Comparison of ENCODE assay signal across 21 cellular contexts in the genomic region with DNA sequence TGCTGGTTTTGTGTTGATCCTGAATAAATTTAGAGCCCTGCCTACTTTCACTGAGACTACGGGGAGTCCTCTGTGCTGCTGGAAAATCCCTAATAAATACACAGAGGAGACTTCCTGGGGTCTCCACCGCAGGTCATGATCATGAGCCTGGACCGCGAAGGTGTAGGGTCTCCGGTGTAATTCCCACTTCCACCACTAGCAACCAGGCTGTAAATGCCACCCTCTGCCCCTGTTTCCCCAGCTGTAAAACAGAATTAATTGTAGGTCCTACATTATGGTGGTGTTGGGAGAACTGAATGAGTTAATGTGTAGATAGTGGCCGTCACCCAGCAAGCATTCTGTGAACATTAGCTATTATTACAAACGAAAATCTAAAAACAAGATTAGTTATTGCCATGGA.
A peak's percentile ranks its signal among the peaks of the same experiment; 100 is the strongest.
DNase-seq lines count a peak whose midpoint lies in the region; ATAC-seq and TF ChIP-seq lines count a peak whose summit lies in the region.
"Had no signal": no experiment of that assay in that cellular context is flagged by ENCODE, and none has a peak within 500 bp of the region (broad histone marks: within the 10 kb centered on the region; RNA-seq: fewer than 3 reads in every experiment).

No MANE protein-coding gene starts in this region.

- no peaks in the 10 kb centered on the region for H3K23me2 ChIP-seq in H9 (ENCODE audit: insufficient read length, low read depth, low read length, poor library complexity, severe bottlenecking)

- no peak overlapping the region for H3K14ac ChIP-seq in H9 (ENCODE audit: insufficient read depth, low read length)

- H3T11ph ChIP-seq in H9 (ENCODE audit: low read length) = no peak overlapping the region

- H3K79me1 ChIP-seq in H9 (ENCODE audit: insufficient read depth, low read depth, low read length, poor library complexity, severe bottlenecking) = no peaks in the 10 kb centered on the region
- no peaks in the 10 kb centered on the region for H3K79me1 ChIP-seq in mesendoderm (ENCODE audit: low read length)

- no peaks in the 10 kb centered on the region for H3K36me3 ChIP-seq in brain microvascular endothelial cell (replicated peaks)
- H3K36me3 ChIP-seq in mesendoderm (ENCODE audit: control insufficient read depth, insufficient read depth, low read length) = no peaks in the 10 kb centered on the region
- no peaks in the 10 kb centered on the region for H3K36me3 ChIP-seq in testis (ENCODE audit: low read depth, missing control alignments)
- H3K36me3 ChIP-seq: esophagus muscularis mucosa, thyroid gland had no signal

- no peak overlapping the region for H3K56ac ChIP-seq in H9 (ENCODE audit: insufficient read length, low read depth, low read length)
- H3K56ac ChIP-seq in mesendoderm (ENCODE audit: low read length) = no peak overlapping the region

- H4K5ac ChIP-seq in H9 (ENCODE audit: insufficient read length, low read depth, low read length) (no peak overlapping the region), mesendoderm (ENCODE audit: low read length) (no peak overlapping the region)

- no peak overlapping the region for H3K4ac ChIP-seq in H9 (ENCODE audit: low read depth, low read length)
- no peak overlapping the region for H3K4ac ChIP-seq in mesendoderm (ENCODE audit: low read depth, low read length)

- no peak overlapping the region for H3K23ac ChIP-seq in H9 (ENCODE audit: insufficient read length, low read depth, low read length)
- no peak overlapping the region for H3K23ac ChIP-seq in mesendoderm (ENCODE audit: low read length)

- H2BK120ac ChIP-seq in H9 (ENCODE audit: low read depth, low read length, poor library complexity, severe bottlenecking) (no peak overlapping the region), mesendoderm (ENCODE audit: low read depth, low read length) (no peak overlapping the region)

- no peak overlapping the region for H2BK20ac ChIP-seq in H9 (ENCODE audit: low read depth, low read length, poor library complexity, severe bottlenecking)

- TF ChIP-seq POLR2A in testis (IDR thresholded peaks at IDR 0.05) = no peak

- no CpG with 5 or more reads among the region's 7 CpGs for WGBS in H9 (ENCODE audit: extremely low coverage, insufficient read length, low lambda C conversion rate)
- WGBS in mesendoderm (ENCODE audit: extremely low coverage, insufficient coverage, low lambda C conversion rate) = no CpG with 5 or more reads among the region's 7 CpGs
- WGBS in testis, 2 donors = 87 to 94% methylated on average over 7 of the region's 7 CpGs

- H3K79me2 ChIP-seq in H9 (ENCODE audit: insufficient read depth, low read length) (no peaks in the 10 kb centered on the region; the same call in 1 of the 2 replicates), mesendoderm (ENCODE audit: control insufficient read depth, insufficient read depth, low read length) (no peaks in the 10 kb centered on the region)

- TF ChIP-seq CTCF in C4-2B (conservative IDR thresholded peaks at IDR 0.05) (peak; percentile 21; the same call in 1 of the 2 replicates), H9 (conservative IDR thresholded peaks at IDR 0.05) (peak; percentile 55), brain microvascular endothelial cell (IDR thresholded peaks at IDR 0.05; ENCODE audit: low read depth, low read length, missing control alignments) (peak; percentile 44), testis (IDR thresholded peaks at IDR 0.05) (no peak)

- H3K4me2 ChIP-seq in H9 (ENCODE audit: insufficient read depth, insufficient read length, low read length) (no peak overlapping the region), mesendoderm (ENCODE audit: low read length) (no peak overlapping the region)

- H3K36me3 Mint-ChIP-seq in H9 (ENCODE audit: insufficient read depth in 1 of 3, low read depth in 3 of 3) = no peaks in the 10 kb centered on the region
- no peaks in the 10 kb centered on the region for H3K36me3 Mint-ChIP-seq in activated CD4-positive, alpha-beta T cell treated with anti-CD3 and anti-CD28 coated beads, Interleukin-2, amount 10 ng/mL, durations not matched to agents 7 days and 5 days (ENCODE audit: low read depth)
- H3K36me3 Mint-ChIP-seq: CD8-positive, alpha-beta memory T cell; natural killer cell treated with Interleukin-12 subunit alpha and Interleukin-12 subunit beta and Interleukin-15 and Interleukin-18, amount 100 ng/mL, for 72 hours; stimulated activated naive B cell treated with anti-CD40 and anti-IgM and Interleukin-4, amounts not matched to agents 10 μg/mL and 1 μg/mL and 100 μg/mL, for 72 hours had no signal

- H3K4me1 Mint-ChIP-seq in H9 = peaks cover 7 to 10% of the 10 kb centered on the region in 2 experiments; a peak in 2 of 4 replicates
- no peaks in the 10 kb centered on the region for H3K4me1 Mint-ChIP-seq in activated CD4-positive, alpha-beta T cell treated with anti-CD3 and anti-CD28 coated beads, Interleukin-2, amount 10 ng/mL, durations not matched to agents 7 days and 5 days
- H3K4me1 Mint-ChIP-seq: CD8-positive, alpha-beta memory T cell; stimulated activated naive B cell treated with anti-CD40 and anti-IgM and Interleukin-4, amounts not matched to agents 10 μg/mL and 1 μg/mL and 100 μg/mL, for 72 hours had no signal

- H2BK12ac ChIP-seq in H9 (ENCODE audit: insufficient read length, low read depth, low read length) = no peak overlapping the region

- H2BK15ac ChIP-seq in H9 (ENCODE audit: low read depth, low read length) (no peak overlapping the region), mesendoderm (replicated peaks; ENCODE audit: low read depth) (no peak overlapping the region)

- H3K27me3 Mint-ChIP-seq in H9 (ENCODE audit: low read depth) = no peaks in the 10 kb centered on the region; the same call in 1 of the 2 replicates
- peaks cover 4% of the 10 kb centered on the region for H3K27me3 Mint-ChIP-seq in activated CD4-positive, alpha-beta T cell treated with anti-CD3 and anti-CD28 coated beads, Interleukin-2, amount 10 ng/mL, durations not matched to agents 7 days and 5 days

- H3K9me3 ChIP-seq in H9 (ENCODE audit: control insufficient read depth, low read depth, low read length) = no peaks in the 10 kb centered on the region
- no peaks in the 10 kb centered on the region for H3K9me3 ChIP-seq in testis
- H3K9me3 ChIP-seq: esophagus muscularis mucosa, thyroid gland had no signal

- in situ Hi-C loops in brain microvascular endothelial cell (cut with HindIII; ENCODE audit: low pct_ligation_motif_present, low sequenced_read_pairs) = no loop called here

- CTCF ChIA-PET in activated CD4-positive, alpha-beta T cell treated with anti-CD3 and anti-CD28 coated beads, Interleukin-2, amount 10 ng/mL, durations not matched to agents 7 days and 5 days (lab: Charles Lee) = no interaction called here

- H4K8ac ChIP-seq in H9 (replicated peaks; ENCODE audit: insufficient read length, low read depth, low read length) (no peak overlapping the region), mesendoderm (ENCODE audit: low read depth, low read length) (no peak overlapping the region)

- no peak overlapping the region for H3K27ac Mint-ChIP-seq in H9
- H3K27ac Mint-ChIP-seq in activated CD4-positive, alpha-beta T cell treated with anti-CD3 and anti-CD28 coated beads, Interleukin-2, amount 10 ng/mL, durations not matched to agents 7 days and 5 days = no peak overlapping the region
- H3K27ac Mint-ChIP-seq: CD8-positive, alpha-beta memory T cell; natural killer cell treated with Interleukin-12 subunit alpha and Interleukin-12 subunit beta and Interleukin-15 and Interleukin-18, amount 100 ng/mL, for 72 hours; stimulated activated naive B cell treated with anti-CD40 and anti-IgM and Interleukin-4, amounts not matched to agents 10 μg/mL and 1 μg/mL and 100 μg/mL, for 72 hours; T-helper 1 cell treated with Interleukin-12 subunit alpha and Interleukin-12 subunit beta and Interleukin-4 antibody, amounts not matched to agents 30 μg/mL and 1 μg/mL, for 36 hours had no signal

- H3K27me3 ChIP-seq in H9 (ENCODE audit: insufficient read depth, low read length) = no peaks in the 10 kb centered on the region
- H3K27me3 ChIP-seq in brain microvascular endothelial cell (replicated peaks) = no peaks in the 10 kb centered on the region
- H3K27me3 ChIP-seq in mesendoderm (ENCODE audit: insufficient read depth, low read length, poor library complexity) = no peaks in the 10 kb centered on the region
- H3K27me3 ChIP-seq in testis = no peaks in the 10 kb centered on the region
- H3K27me3 ChIP-seq: esophagus muscularis mucosa, thyroid gland had no signal

- H3K4me1 ChIP-seq in H9 (ENCODE audit: insufficient read depth, low read length) (no peaks in the 10 kb centered on the region), mesendoderm (ENCODE audit: control insufficient read depth, low read depth, low read length) (no peaks in the 10 kb centered on the region), testis (no peaks in the 10 kb centered on the region)
- H3K4me1 ChIP-seq: esophagus muscularis mucosa had no signal

- ATAC-seq in GM21381 (IDR thresholded peaks at IDR 0.05; ENCODE audit: unreplicated experiment) (no peak), GM21529 (IDR thresholded peaks at IDR 0.05; ENCODE audit: unreplicated experiment) (no peak)
- ATAC-seq: left cardiac atrium; stimulated activated naive B cell treated with anti-CD40 and anti-IgM and Interleukin-4, amounts not matched to agents 10 μg/mL and 1 μg/mL and 100 μg/mL, for 72 hours had no signal

- DNase-seq in H9 (no peak), brain microvascular endothelial cell (no peak), mesendoderm (peak; percentile 8), testis (no peak)
- DNase-seq in activated CD4-positive, alpha-beta T cell treated with anti-CD3 and anti-CD28 coated beads, Interleukin-2, amount 10 ng/mL, durations not matched to agents 7 days and 5 days = no peak
- DNase-seq: activated gamma-delta T cell treated with Interleukin-2 at 50 U/mL for 16 hours; CD8-positive, alpha-beta memory T cell; central memory CD4-positive, alpha-beta T cell; effector CD4-positive, alpha-beta T cell; left cardiac atrium; OCI-M1; SIG-M5; stimulated activated CD4-positive, alpha-beta T cell treated with anti-CD3 and anti-CD28 coated beads, Interleukin-2, amount 100 ng/mL, for 24 hours; stimulated activated naive B cell treated with anti-CD40 and anti-IgM and Interleukin-4, amounts not matched to agents 10 μg/mL and 1 μg/mL and 100 μg/mL, for 72 hours had no signal

- H3K27ac ChIP-seq in C4-2B (no peak overlapping the region), H9 (ENCODE audit: insufficient read length, low read depth, low read length) (no peak overlapping the region), brain microvascular endothelial cell (no peak overlapping the region), mesendoderm (ENCODE audit: low read depth, low read length) (no peak overlapping the region), testis (no peak overlapping the region)
- H3K27ac ChIP-seq: esophagus muscularis mucosa, thyroid gland had no signal

- H4K20me1 ChIP-seq in H9 (ENCODE audit: control insufficient read depth, insufficient read depth, insufficient read length) = no peaks in the 10 kb centered on the region

- H4K91ac ChIP-seq in H9 (ENCODE audit: insufficient read length, low read depth, low read length) = no peak overlapping the region

- no peak overlapping the region for H3K9ac ChIP-seq in H9 (ENCODE audit: extremely low read depth, insufficient read length, low read length)
- H3K9ac ChIP-seq in mesendoderm (ENCODE audit: low read length) = no peak overlapping the region

- POLR2A ChIA-PET in activated CD4-positive, alpha-beta T cell treated with anti-CD3 and anti-CD28 coated beads, Interleukin-2, amount 10 ng/mL, durations not matched to agents 7 days and 5 days (lab: Charles Lee) = no interaction called here

- no peak overlapping the region for H2BK5ac ChIP-seq in H9 (ENCODE audit: insufficient read length, low read length)
- no peak overlapping the region for H2BK5ac ChIP-seq in mesendoderm (ENCODE audit: low read length)

- no peak overlapping the region for H3K4me3 Mint-ChIP-seq in H9
- no peak overlapping the region for H3K4me3 Mint-ChIP-seq in activated CD4-positive, alpha-beta T cell treated with anti-CD3 and anti-CD28 coated beads, Interleukin-2, amount 10 ng/mL, durations not matched to agents 7 days and 5 days
- H3K4me3 Mint-ChIP-seq: CD8-positive, alpha-beta memory T cell; natural killer cell treated with Interleukin-12 subunit alpha and Interleukin-12 subunit beta and Interleukin-15 and Interleukin-18, amount 100 ng/mL, for 72 hours; stimulated activated naive B cell treated with anti-CD40 and anti-IgM and Interleukin-4, amounts not matched to agents 10 μg/mL and 1 μg/mL and 100 μg/mL, for 72 hours; T-helper 1 cell treated with Interleukin-12 subunit alpha and Interleukin-12 subunit beta and Interleukin-4 antibody, amounts not matched to agents 30 μg/mL and 1 μg/mL, for 36 hours had no signal

- intact Hi-C loops in testis (cut with DNase I; ENCODE audit: low total_unique reads) = no loop called here

- no peak overlapping the region for H3K18ac ChIP-seq in H9 (ENCODE audit: insufficient read length, low read depth, low read length)
- H3K18ac ChIP-seq in mesendoderm (ENCODE audit: low read length) = no peak overlapping the region

- H3K4me3 ChIP-seq in brain microvascular endothelial cell (ENCODE audit: low read depth, low read length) = no peak overlapping the region
- H3K4me3 ChIP-seq in mesendoderm (ENCODE audit: low read length) = no peak overlapping the region
- H3K4me3 ChIP-seq in testis = no peak overlapping the region
- H3K4me3 ChIP-seq: esophagus muscularis mucosa, thyroid gland had no signal

- H2AFZ ChIP-seq in H9 (ENCODE audit: low read length) = no peak overlapping the region

- no peak overlapping the region for H2AK5ac ChIP-seq in H9 (ENCODE audit: insufficient read length, low read length)
- H2AK5ac ChIP-seq in mesendoderm (ENCODE audit: low read length) = no peak overlapping the region

- no peaks in the 10 kb centered on the region; a peak in 1 of 5 replicates for H3K9me3 Mint-ChIP-seq in H9
- no peaks in the 10 kb centered on the region for H3K9me3 Mint-ChIP-seq in activated CD4-positive, alpha-beta T cell treated with anti-CD3 and anti-CD28 coated beads, Interleukin-2, amount 10 ng/mL, durations not matched to agents 7 days and 5 days
- H3K9me3 Mint-ChIP-seq: CD8-positive, alpha-beta memory T cell; natural killer cell treated with Interleukin-12 subunit alpha and Interleukin-12 subunit beta and Interleukin-15 and Interleukin-18, amount 100 ng/mL, for 72 hours; stimulated activated naive B cell treated with anti-CD40 and anti-IgM and Interleukin-4, amounts not matched to agents 10 μg/mL and 1 μg/mL and 100 μg/mL, for 72 hours; T-helper 1 cell treated with Interleukin-12 subunit alpha and Interleukin-12 subunit beta and Interleukin-4 antibody, amounts not matched to agents 30 μg/mL and 1 μg/mL, for 36 hours had no signal

Comparison
In these comparisons a context has a peak if more than half of its experiments do, and no peak if none do; other contexts are left out.
1. CTCF ChIP-seq: peak in C4-2B (single experiment), H9 (single experiment) and brain microvascular endothelial cell (single experiment); none in testis (0 of 3).